Comparison of ENCODE assay signal across 25 cellular contexts in genomic region chr11:114684636-114685035, GRCh38. TPM values are rescaled to one million over a fixed set of nuclear protein-coding genes. Genes with fewer than 3 reads are reported as not detected.
A peak's percentile ranks its signal among the peaks of the same experiment; 100 is the strongest.
DNase-seq lines count a peak whose midpoint lies in the region; ATAC-seq, FAIRE-seq and TF ChIP-seq lines count a peak whose summit lies in the region.
"Had no signal": no experiment of that assay in that cellular context is flagged by ENCODE, and none has a peak within 500 bp of the region (broad histone marks: within the 10 kb centered on the region; RNA-seq: fewer than 3 reads in every experiment).

No MANE protein-coding gene starts in this region.

- in situ Hi-C loops in GM23248 (cut with MboI), result no loop called here

- no peaks in the 10 kb centered on the region for H3K36me3 ChIP-seq in GM23248 (ENCODE audit: low read depth)
- H3K36me3 ChIP-seq: BE2C had no signal

- no peak for TF ChIP-seq CTCF in epithelial cell of esophagus (IDR thresholded peaks at IDR 0.05; ENCODE audit: insufficient read depth, low read depth, low read length, missing control alignments)

- H3K4me1 ChIP-seq in GM23248 (ENCODE audit: insufficient read depth), result no peaks in the 10 kb centered on the region
- H3K4me1 ChIP-seq: BE2C had no signal

- H3K27ac ChIP-seq in GM23248, result no peak overlapping the region

- H4K20me1 ChIP-seq in GM23248 (ENCODE audit: insufficient read depth), result no peaks in the 10 kb centered on the region

- FAIRE-seq in GM19239 (lab: Jason Lieb, UNC), result no peak
- FAIRE-seq: A204.1, GM12878, H54, HTR-8/SVneo had no signal

- DNase-seq in GM23248, result peak; percentile 5
- peak; percentile 9 for DNase-seq in LoVo (ENCODE audit: low spot score)
- DNase-seq in epithelial cell of esophagus (ENCODE audit: low read depth), result peak; percentile 2
- no peak for DNase-seq in left colon
- DNase-seq in activated CD4-positive, CD25-positive, alpha-beta regulatory T cell treated with anti-CD3 and anti-CD28 coated beads, Interleukin-2, amount 50 U/mL, for 72 hours, result no peak
- DNase-seq in GM19239 (ENCODE audit: insufficient read length, low spot score), result no peak
- no peak for DNase-seq in NCI-H1694 treated with DMSO at 0.1 percent for 48 hours (lab: John Stamatoyannopoulos, UW)
- DNase-seq: ACHN; BE2C; C1 segment of cervical spinal cord; CD4-positive, CD25-positive, alpha-beta regulatory T cell; CD8-positive, alpha-beta memory T cell; COR-L47; DMS 273 treated with DMSO at 0.1 percent for 48 hours; DMS53; DND-41; EL; HCEC 1CT; IMR-90 had no signal

- intact Hi-C loops in left colon (cut with DNase I, micrococcal nuclease), result no loop called here

- H3K9me2 ChIP-seq in GM23248 (ENCODE audit: insufficient read depth), result no peaks in the 10 kb centered on the region

- H3K9ac ChIP-seq in GM23248, result no peak overlapping the region

- ATAC-seq in left colon (peak; percentile 64), GM21528 (IDR thresholded peaks at IDR 0.05; ENCODE audit: low FRiP score, unreplicated experiment) (no peak)
- ATAC-seq: GM12878, GM23338 had no signal

- no peaks in the 10 kb centered on the region for H3K9me3 ChIP-seq in GM23248 (ENCODE audit: low read depth)
- H3K9me3 ChIP-seq: BE2C had no signal

- no peaks in the 10 kb centered on the region for H3F3A ChIP-seq in GM23248 (ENCODE audit: insufficient read depth)

- H2AFZ ChIP-seq in GM23248, result no peak overlapping the region
- H2AFZ ChIP-seq: GM23338 had no signal

- H3K4me3 ChIP-seq in GM23248 (no peak overlapping the region), epithelial cell of esophagus (ENCODE audit: low read length) (no peak overlapping the region)
- H3K4me3 ChIP-seq: GM12878, GM23338 had no signal

- no peaks in the 10 kb centered on the region for H3K79me2 ChIP-seq in GM23248 (ENCODE audit: insufficient read depth)

- no peaks in the 10 kb centered on the region for H3K27me3 ChIP-seq in GM23248 (replicated peaks; ENCODE audit: insufficient read depth)

- no peak overlapping the region for H3K4me2 ChIP-seq in GM23248 (ENCODE audit: unreplicated experiment)
- H3K4me2 ChIP-seq: GM23338 had no signal

RNA-seq across cellular contexts. Expression of gene NXPE2, which starts 6.3 kb away (rescaled TPM):
- not detected in 2 replicates for total RNA-seq in GM23248 (2014; rRNA removed; shearing (Covaris generic))
- 0.13 TPM in 1 of 2 replicates, not detected in the other for polyA plus RNA-seq in GM23248 (2016; fragmentation: Nextera tagmentation; extraction: Ambion mirVana)
- 10 to 100 TPM; 17.0 to 28.1 TPM for total RNA-seq in left colon
- total RNA-seq: CD4-positive, CD25-positive, alpha-beta regulatory T cell; CD8-positive, alpha-beta memory T cell; GM12878; IMR-90 had no signal
- polyA plus RNA-seq: CD4-positive, CD25-positive, alpha-beta regulatory T cell; CD8-positive, alpha-beta memory T cell; GM12878; GM23338; IMR-90 had no signal

Comparison
In these comparisons a context has a peak if more than half of its experiments do, and no peak if none do; other contexts are left out.
1. DNase-seq: peak in GM23248 (single experiment), LoVo (single experiment) and epithelial cell of esophagus (single experiment); none in left colon (0 of 2), activated CD4-positive, CD25-positive, alpha-beta regulatory T cell treated with anti-CD3 and anti-CD28 coated beads, Interleukin-2, amount 50 U/mL, for 72 hours (single experiment), GM19239 (single experiment) and NCI-H1694 treated with DMSO at 0.1 percent for 48 hours (single experiment).
2. RNA of gene NXPE2, which starts 6.3 kb away (total RNA-seq): 17.0 to 28.1 TPM in left colon; not detected in GM23248; every median in the first group is over 10 times any median in the second.